ENCODE assay signal across 1 cellular context in the genomic region with DNA sequence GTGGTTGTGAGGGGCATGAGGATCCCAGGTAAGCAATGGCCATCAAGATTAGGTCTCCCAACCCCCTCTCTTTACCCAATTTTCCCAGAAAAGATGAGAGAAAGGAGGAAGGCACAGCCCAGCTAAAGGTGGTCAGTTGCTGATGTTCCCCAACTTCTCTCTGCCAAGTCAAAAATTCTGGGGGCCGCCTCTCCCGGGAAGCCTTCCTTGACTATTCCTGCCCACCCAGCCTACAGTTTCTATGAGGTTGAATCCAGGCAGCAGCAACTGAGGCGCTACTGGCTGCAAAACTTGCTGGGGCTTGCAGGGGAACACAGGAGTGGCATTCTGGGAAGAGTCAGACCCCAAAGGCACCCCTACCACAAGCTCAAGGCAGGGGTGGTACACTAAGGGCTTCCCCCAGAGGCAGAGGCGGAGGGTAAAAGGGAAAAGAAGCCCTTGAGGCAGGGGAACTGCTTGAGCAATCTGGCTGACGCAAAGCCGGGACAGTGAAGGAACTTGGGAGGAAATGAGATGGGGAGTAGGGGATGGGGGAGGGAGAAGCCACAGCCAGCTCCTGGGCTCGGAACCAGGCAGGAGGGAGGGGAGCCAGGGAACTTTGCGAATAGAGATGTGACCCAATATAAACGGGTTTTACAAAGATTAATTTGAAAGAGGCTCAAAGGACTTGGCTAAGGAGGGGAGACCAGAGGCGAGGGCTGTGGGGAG.
TF ChIP-seq lines count a peak whose summit lies in the region.

No MANE protein-coding gene starts in this region.

TF ChIP-seq in GM23338, 12 proteins besides CTCF, POLR2A, EP300 and RAD21 (continued from another document):
- TF ChIP-seq ZNF462 (CRISPR knock-in tag; IDR thresholded peaks at IDR 0.05): no peak
- no peak for TF ChIP-seq EZH2 (IDR thresholded peaks at IDR 0.05; ENCODE audit: low read depth, unreplicated experiment)
- TF ChIP-seq ETS1 (IDR thresholded peaks at IDR 0.05): no peak
- TF ChIP-seq EZH2phosphoT487 (IDR thresholded peaks at IDR 0.05; ENCODE audit: unreplicated experiment): no peak
- TF ChIP-seq JUNB (IDR thresholded peaks at IDR 0.05; ENCODE audit: unreplicated experiment): no peak
- no peak for TF ChIP-seq POLR2AphosphoS5 (IDR thresholded peaks at IDR 0.05; ENCODE audit: low read depth)
- no peak for TF ChIP-seq STAT1 (IDR thresholded peaks at IDR 0.05; ENCODE audit: unreplicated experiment)
- no peak for TF ChIP-seq CREB1 (CRISPR knock-in tag; IDR thresholded peaks at IDR 0.05; ENCODE audit: low read depth)
